10 cellular contexts compared by ENCODE assay signal in genomic region chr13:46655727-46656180, GRCh38.
A peak's percentile ranks its signal among the peaks of the same experiment; 100 is the strongest.
DNase-seq lines count a peak whose midpoint lies in the region; ATAC-seq, FAIRE-seq and TF ChIP-seq lines count a peak whose summit lies in the region.
"Had no signal": no experiment of that assay in that cellular context is flagged by ENCODE, and none has a peak within 500 bp of the region (broad histone marks: within the 10 kb centered on the region; RNA-seq: fewer than 3 reads in every experiment).

No MANE protein-coding gene starts in this region.

- no peaks in the 10 kb centered on the region for H3K9me3 ChIP-seq in body of pancreas
- no peaks in the 10 kb centered on the region for H3K9me3 ChIP-seq in spleen

- no peak for TF ChIP-seq POLR2A in body of pancreas (IDR thresholded peaks at IDR 0.05)
- no peak for TF ChIP-seq POLR2A in spleen (IDR thresholded peaks at IDR 0.05)

- H3K36me3 ChIP-seq in body of pancreas (replicated peaks in 1 of 2; ENCODE audit: insufficient read depth in 1 of 2, low read depth in 2 of 2) (no peaks in the 10 kb centered on the region), spleen (peaks cover 0 to 6% (median 0%) of the 10 kb centered on the region in 6 donors)

- H3K4me3 Mint-ChIP-seq in HFFc6, result no peak overlapping the region; the same call in 1 of the 2 replicates
- H3K4me3 Mint-ChIP-seq: effector memory CD8-positive, alpha-beta T cell had no signal

- no peak for FAIRE-seq in GM19239 (lab: Jason Lieb, UNC)

- DNase-seq in HFFc6, result no peak
- peak in 2 of 4 donors; percentile 41 to 46 for DNase-seq in body of pancreas
- no peak for DNase-seq in left colon
- DNase-seq in spleen, result no peak
- DNase-seq in effector CD4-positive, alpha-beta T cell, result no peak
- no peak for DNase-seq in GM19239 (ENCODE audit: insufficient read length, low spot score)
- DNase-seq in NCI-H1048 (lab: John Stamatoyannopoulos, UW), result no peak
- DNase-seq in stimulated activated CD4-positive, alpha-beta T cell treated with anti-CD3 and anti-CD28 coated beads, Interleukin-4, amount 100 ng/mL, for 24 hours, result no peak
- DNase-seq: effector memory CD8-positive, alpha-beta T cell; NCI-H1436 treated with DMSO at 0.1 percent for 48 hours had no signal

- H3K4me3 ChIP-seq in body of pancreas (no peak overlapping the region), spleen (no peak overlapping the region)

- H3K4me1 ChIP-seq in body of pancreas, result peaks cover 38% of the 10 kb centered on the region
- peaks cover 13 to 71% (median 32%) of the 10 kb centered on the region in 6 donors for H3K4me1 ChIP-seq in spleen

- TF ChIP-seq CTCF in HFFc6 (IDR thresholded peaks at IDR 0.05), result no peak
- no peak for TF ChIP-seq CTCF in body of pancreas (IDR thresholded peaks at IDR 0.05)
- TF ChIP-seq CTCF in spleen (IDR thresholded peaks at IDR 0.05 in 8 of 11, conservative IDR thresholded peaks at IDR 0.05 in 3 of 11), result no peak

- peak overlapping the region; percentile 49; the same call in 1 of the 2 replicates for H3K27ac Mint-ChIP-seq in HFFc6
- H3K27ac Mint-ChIP-seq: effector memory CD8-positive, alpha-beta T cell had no signal

- intact Hi-C loops in body of pancreas (cut with DNase I) (no loop called here), left colon (cut with DNase I, micrococcal nuclease) (loop anchor here in 1 of 2 donors (10.0 kb wide), 1 partner anchor 101 kb away; the partner anchor contains the start of gene LRCH1), spleen (cut with DNase I; ENCODE audit: low total_unique reads) (no loop called here)

- 42% methylated on average over 7 of the region's 7 CpGs for WGBS in body of pancreas, 2 donors
- 22 to 31% (median 28%) methylated on average over 7 of the region's 7 CpGs for WGBS in spleen, 5 donors

- ATAC-seq in body of pancreas (peak; percentile 78), left colon (peak; percentile 41)
- ATAC-seq: effector memory CD8-positive, alpha-beta T cell had no signal

- no peaks in the 10 kb centered on the region; the same call in 1 of the 2 replicates for H3K27me3 Mint-ChIP-seq in HFFc6 (ENCODE audit: insufficient read depth)
- H3K27me3 Mint-ChIP-seq: effector memory CD8-positive, alpha-beta T cell had no signal

- H3K27me3 ChIP-seq in body of pancreas (no peaks in the 10 kb centered on the region), spleen (replicated peaks in 1 of 7) (no peaks in the 10 kb centered on the region)

- H3K36me3 Mint-ChIP-seq in HFFc6 (ENCODE audit: low read depth), result peaks cover 9% of the 10 kb centered on the region; the same call in 1 of the 2 replicates

- H3K9me3 Mint-ChIP-seq in HFFc6, result no peaks in the 10 kb centered on the region
- H3K9me3 Mint-ChIP-seq: effector memory CD8-positive, alpha-beta T cell had no signal

- peaks cover 33% of the 10 kb centered on the region for H3K4me1 Mint-ChIP-seq in HFFc6 (ENCODE audit: low read depth)

- H3K27ac ChIP-seq in body of pancreas (peak overlapping the region in 3 of 4 donors; percentile 46 to 77 (median 72)), spleen (peak overlapping the region; percentile 20 to 76 (median 70))
